Comparison of ENCODE assay signal across 8 cellular contexts in the genomic region with DNA sequence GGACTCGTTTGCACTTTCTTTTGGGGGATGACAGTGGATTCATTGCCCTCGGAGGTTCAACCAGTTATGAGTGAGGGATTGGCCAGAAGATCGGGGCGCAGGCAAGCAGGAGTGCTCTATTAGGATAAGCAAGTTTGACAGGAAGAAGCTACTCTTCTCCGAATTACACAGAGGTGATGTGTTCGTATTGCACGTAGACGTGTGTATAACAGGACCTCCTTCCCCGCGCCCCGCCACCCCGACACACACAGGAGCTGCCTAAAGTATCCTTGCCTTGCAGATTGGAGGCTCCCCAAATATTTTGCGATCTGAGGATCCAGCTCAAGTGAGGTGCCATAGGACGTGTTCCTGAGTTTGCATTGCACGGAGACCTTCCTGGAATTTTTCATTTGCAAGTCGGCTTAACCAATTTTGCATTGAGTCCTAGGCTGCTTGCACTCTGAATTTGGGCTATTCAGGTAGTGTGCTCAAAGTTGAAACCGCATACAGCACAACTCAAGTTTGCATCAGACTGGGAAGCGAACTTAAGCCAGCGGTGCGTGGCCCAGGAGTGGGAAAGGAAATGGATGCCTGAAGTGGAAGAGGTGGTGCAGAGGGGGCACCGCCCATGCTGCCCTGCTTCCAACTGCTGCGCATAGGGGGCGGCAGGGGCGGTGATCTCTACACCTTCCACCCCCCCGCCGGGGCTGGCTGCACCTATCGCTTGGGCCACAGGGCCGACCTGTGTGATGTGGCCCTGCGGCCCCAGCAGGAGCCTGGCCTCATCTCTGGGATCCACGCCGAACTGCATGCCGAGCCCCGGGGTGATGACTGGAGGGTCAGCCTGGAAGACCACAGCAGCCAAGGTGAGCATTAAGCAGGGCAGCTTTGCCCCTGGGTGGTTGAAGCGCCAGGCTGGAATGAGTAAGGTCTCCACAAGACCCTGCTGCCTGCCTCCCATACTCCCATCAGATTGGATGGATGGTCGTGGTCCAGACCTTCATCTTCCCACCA. TPM values are rescaled to one million over a fixed set of nuclear protein-coding genes. Genes with fewer than 3 reads are reported as not detected.
DNase-seq lines count a peak whose midpoint lies in the region; ATAC-seq and TF ChIP-seq lines count a peak whose summit lies in the region.

No MANE protein-coding gene starts in this region.

- no peaks in the 10 kb centered on the region for H3K27me3 Mint-ChIP-seq in activated naive CD4-positive, alpha-beta T cell treated with anti-CD3 and anti-CD28 coated beads, Interleukin-2, amount 50 U/mL, for 24 hours
- no peaks in the 10 kb centered on the region for H3K27me3 Mint-ChIP-seq in stimulated activated naive CD8-positive, alpha-beta T cell treated with anti-CD3 and anti-CD28 coated beads, Interleukin-15, amount 100 ng/mL, for 72 hours

- H3K27ac Mint-ChIP-seq in activated naive CD4-positive, alpha-beta T cell treated with anti-CD3 and anti-CD28 coated beads, Interleukin-2, amount 50 U/mL, for 24 hours = peak overlapping the region; percentile 60
- peak overlapping the region; percentile 87 to 98 for H3K27ac Mint-ChIP-seq in stimulated activated naive CD8-positive, alpha-beta T cell treated with anti-CD3 and anti-CD28 coated beads, Interleukin-15, amount 100 ng/mL, for 72 hours

- peak overlapping the region; percentile 55 for H3K4me3 ChIP-seq in GM12864 (ENCODE audit: low read depth, low read length)

- no peaks in the 10 kb centered on the region for H3K36me3 Mint-ChIP-seq in activated naive CD4-positive, alpha-beta T cell treated with anti-CD3 and anti-CD28 coated beads, Interleukin-2, amount 50 U/mL, for 24 hours

- H3K4me3 Mint-ChIP-seq in activated naive CD4-positive, alpha-beta T cell treated with anti-CD3 and anti-CD28 coated beads, Interleukin-2, amount 50 U/mL, for 24 hours = peak overlapping the region; percentile 88
- peak overlapping the region; percentile 94 to 100 for H3K4me3 Mint-ChIP-seq in stimulated activated naive CD8-positive, alpha-beta T cell treated with anti-CD3 and anti-CD28 coated beads, Interleukin-15, amount 100 ng/mL, for 72 hours

- H3K9me3 Mint-ChIP-seq in activated naive CD4-positive, alpha-beta T cell treated with anti-CD3 and anti-CD28 coated beads, Interleukin-2, amount 50 U/mL, for 24 hours = no peaks in the 10 kb centered on the region
- H3K9me3 Mint-ChIP-seq in stimulated activated naive CD8-positive, alpha-beta T cell treated with anti-CD3 and anti-CD28 coated beads, Interleukin-15, amount 100 ng/mL, for 72 hours = no peaks in the 10 kb centered on the region

- H3K4me1 Mint-ChIP-seq in activated naive CD4-positive, alpha-beta T cell treated with anti-CD3 and anti-CD28 coated beads, Interleukin-2, amount 50 U/mL, for 24 hours = peaks cover 32% of the 10 kb centered on the region
- H3K4me1 Mint-ChIP-seq in stimulated activated naive CD8-positive, alpha-beta T cell treated with anti-CD3 and anti-CD28 coated beads, Interleukin-15, amount 100 ng/mL, for 72 hours = peaks cover 76% of the 10 kb centered on the region

- ATAC-seq in stimulated activated naive CD8-positive, alpha-beta T cell treated with anti-CD3 and anti-CD28 coated beads, Interleukin-15, amount 100 ng/mL, for 72 hours = peak; percentile 38
- no peak for ATAC-seq in GM19023 (IDR thresholded peaks at IDR 0.05; ENCODE audit: unreplicated experiment)

- peak; percentile 32 for DNase-seq in A172 (ENCODE audit: low spot score)
- no peak for DNase-seq in GM12864 (ENCODE audit: low read depth)
- peak; percentile 47 for DNase-seq in NCI-H146 (lab: John Stamatoyannopoulos, UW)
- peak; percentile 31 for DNase-seq in iris pigment epithelial cell (ENCODE audit: low read depth)
- peak; percentile 17 to 29 for DNase-seq in stimulated activated naive CD8-positive, alpha-beta T cell treated with anti-CD3 and anti-CD28 coated beads, Interleukin-15, amount 100 ng/mL, for 72 hours
- DNase-seq in NCI-H1930 (lab: John Stamatoyannopoulos, UW) = no peak

- peak; percentile 21 for TF ChIP-seq CTCF in GM12864 (IDR thresholded peaks at IDR 0.05; ENCODE audit: low read depth, low read length, missing control alignments)

RNA-seq across cellular contexts. Expression of a gene that starts 0.8 kb away (rescaled TPM):
- total RNA-seq in A172 (2014; rRNA removed; shearing (Covaris generic)) = 62.6 and 68.5 TPM in 2 replicates

RNA-seq across cellular contexts. Expression of a gene that starts 1.6 kb away (rescaled TPM):
- total RNA-seq in A172 (2014; rRNA removed; shearing (Covaris generic)) = 18.9 and 24.8 TPM in 2 replicates

RNA-seq across cellular contexts. Expression of a gene that starts 11.3 kb away (rescaled TPM):
- not detected in 2 replicates for total RNA-seq in A172 (2014; rRNA removed; shearing (Covaris generic))

RNA-seq across cellular contexts. Expression of a gene that starts 20.3 kb away (rescaled TPM):
- not detected in 2 replicates for total RNA-seq in A172 (2014; rRNA removed; shearing (Covaris generic))

RNA-seq across cellular contexts. Expression of a gene that starts 38.9 kb away (rescaled TPM):
- not detected in 2 replicates for total RNA-seq in A172 (2014; rRNA removed; shearing (Covaris generic))

Comparison
In these comparisons a context has a peak if more than half of its experiments do, and no peak if none do; other contexts are left out.
1. DNase-seq: peak in A172 (single experiment), NCI-H146 (single experiment), iris pigment epithelial cell (single experiment) and stimulated activated naive CD8-positive, alpha-beta T cell treated with anti-CD3 and anti-CD28 coated beads, Interleukin-15, amount 100 ng/mL, for 72 hours (2 of 2); none in GM12864 (single experiment) and NCI-H1930 (0 of 2).